ENCODE assay signal across 1 cellular context in the genomic region with DNA sequence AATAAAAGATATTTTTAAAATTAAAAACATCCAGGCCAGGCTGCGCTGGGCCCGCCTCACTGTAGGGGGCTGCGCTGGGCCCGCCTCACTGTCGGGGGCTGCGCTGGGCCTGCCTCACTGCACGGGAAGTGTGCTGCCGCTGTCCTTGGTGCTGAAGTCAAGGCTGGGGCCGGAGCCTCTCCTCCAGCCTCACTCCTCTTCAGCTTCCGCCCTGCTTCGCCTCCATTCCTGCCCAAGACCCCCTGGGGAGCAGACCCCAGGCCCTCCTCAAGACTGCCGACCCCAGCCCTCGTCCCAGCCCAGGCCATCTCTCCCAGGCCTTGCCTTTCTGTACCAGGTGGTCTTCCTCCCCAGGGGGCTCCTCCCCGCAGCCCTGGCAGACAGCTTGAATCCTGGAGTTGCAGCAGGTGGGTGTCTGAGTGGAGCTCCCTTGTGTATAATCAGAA.
TF ChIP-seq lines count a peak whose summit lies in the region.

No MANE protein-coding gene starts in this region.

TF ChIP-seq in HepG2, 621 proteins besides CTCF, POLR2A, EP300 and RAD21 (continued from another document and continues in another):
- TF ChIP-seq JUNB (CRISPR knock-in tag; IDR thresholded peaks at IDR 0.05; ENCODE audit: borderline replicate concordance) = peak; percentile 59; the same call in 1 of the 2 replicates
- 0 out of 2 replicates have a peak, but pooled peaks have one; percentile 67 for TF ChIP-seq ZNF530 (CRISPR knock-in tag; IDR thresholded peaks at IDR 0.05; ENCODE audit: low read depth)
- TF ChIP-seq PAF1 (CRISPR knock-in tag; IDR thresholded peaks at IDR 0.05) = no peak
- TF ChIP-seq NR2C2 (CRISPR knock-in tag; IDR thresholded peaks at IDR 0.05; ENCODE audit: borderline replicate concordance) = no peak
- TF ChIP-seq RBFOX2 (IDR thresholded peaks at IDR 0.05; ENCODE audit: low read depth, low read length) = no peak
- TF ChIP-seq, protein P1, sequence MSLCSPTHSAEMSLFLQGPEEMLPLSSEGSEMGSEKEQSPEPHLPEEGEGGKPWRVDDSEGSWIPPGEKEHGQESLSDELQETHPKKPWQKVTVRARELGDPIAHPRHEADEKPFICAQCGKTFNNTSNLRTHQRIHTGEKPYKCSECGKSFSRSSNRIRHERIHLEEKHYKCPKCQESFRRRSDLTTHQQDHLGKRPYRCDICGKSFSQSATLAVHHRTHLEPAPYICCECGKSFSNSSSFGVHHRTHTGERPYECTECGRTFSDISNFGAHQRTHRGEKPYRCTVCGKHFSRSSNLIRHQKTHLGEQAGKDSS (CRISPR knock-in tag; IDR thresholded peaks at IDR 0.05; ENCODE audit: borderline replicate concordance, low read depth) = peak; percentile 55; the same call in 1 of the 2 replicates
- TF ChIP-seq ZNF616 (CRISPR knock-in tag; IDR thresholded peaks at IDR 0.05; ENCODE audit: low read depth) = peak; percentile 92
- TF ChIP-seq ZSCAN22 (CRISPR knock-in tag; IDR thresholded peaks at IDR 0.05) = no peak
- 0 out of 2 replicates have a peak, but pooled peaks have one; percentile 8 for TF ChIP-seq ZNF644 (CRISPR knock-in tag; IDR thresholded peaks at IDR 0.05; ENCODE audit: low read depth)
- TF ChIP-seq, protein P2, sequence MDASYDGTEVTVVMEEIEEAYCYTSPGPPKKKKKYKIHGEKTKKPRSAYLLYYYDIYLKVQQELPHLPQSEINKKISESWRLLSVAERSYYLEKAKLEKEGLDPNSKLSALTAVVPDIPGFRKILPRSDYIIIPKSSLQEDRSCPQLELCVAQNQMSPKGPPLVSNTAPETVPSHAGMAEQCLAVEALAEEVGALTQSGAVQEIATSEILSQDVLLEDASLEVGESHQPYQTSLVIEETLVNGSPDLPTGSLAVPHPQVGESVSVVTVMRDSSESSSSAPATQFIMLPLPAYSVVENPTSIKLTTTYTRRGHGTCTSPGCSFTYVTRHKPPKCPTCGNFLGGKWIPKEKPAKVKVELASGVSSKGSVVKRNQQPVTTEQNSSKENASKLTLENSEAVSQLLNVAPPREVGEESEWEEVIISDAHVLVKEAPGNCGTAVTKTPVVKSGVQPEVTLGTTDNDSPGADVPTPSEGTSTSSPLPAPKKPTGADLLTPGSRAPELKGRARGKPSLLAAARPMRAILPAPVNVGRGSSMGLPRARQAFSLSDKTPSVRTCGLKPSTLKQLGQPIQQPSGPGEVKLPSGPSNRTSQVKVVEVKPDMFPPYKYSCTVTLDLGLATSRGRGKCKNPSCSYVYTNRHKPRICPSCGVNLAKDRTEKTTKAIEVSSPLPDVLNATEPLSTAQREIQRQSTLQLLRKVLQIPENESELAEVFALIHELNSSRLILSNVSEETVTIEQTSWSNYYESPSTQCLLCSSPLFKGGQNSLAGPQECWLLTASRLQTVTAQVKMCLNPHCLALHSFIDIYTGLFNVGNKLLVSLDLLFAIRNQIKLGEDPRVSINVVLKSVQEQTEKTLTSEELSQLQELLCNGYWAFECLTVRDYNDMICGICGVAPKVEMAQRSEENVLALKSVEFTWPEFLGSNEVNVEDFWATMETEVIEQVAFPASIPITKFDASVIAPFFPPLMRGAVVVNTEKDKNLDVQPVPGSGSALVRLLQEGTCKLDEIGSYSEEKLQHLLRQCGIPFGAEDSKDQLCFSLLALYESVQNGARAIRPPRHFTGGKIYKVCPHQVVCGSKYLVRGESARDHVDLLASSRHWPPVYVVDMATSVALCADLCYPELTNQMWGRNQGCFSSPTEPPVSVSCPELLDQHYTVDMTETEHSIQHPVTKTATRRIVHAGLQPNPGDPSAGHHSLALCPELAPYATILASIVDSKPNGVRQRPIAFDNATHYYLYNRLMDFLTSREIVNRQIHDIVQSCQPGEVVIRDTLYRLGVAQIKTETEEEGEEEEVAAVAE (CRISPR knock-in tag; IDR thresholded peaks at IDR 0.05; ENCODE audit: borderline replicate concordance) = peak; percentile 95
- no peak for TF ChIP-seq ZNF670 (CRISPR knock-in tag; IDR thresholded peaks at IDR 0.05; ENCODE audit: borderline replicate concordance)
- TF ChIP-seq ZMYM2 (CRISPR knock-in tag; IDR thresholded peaks at IDR 0.05) = no peak
- TF ChIP-seq, protein P3, sequence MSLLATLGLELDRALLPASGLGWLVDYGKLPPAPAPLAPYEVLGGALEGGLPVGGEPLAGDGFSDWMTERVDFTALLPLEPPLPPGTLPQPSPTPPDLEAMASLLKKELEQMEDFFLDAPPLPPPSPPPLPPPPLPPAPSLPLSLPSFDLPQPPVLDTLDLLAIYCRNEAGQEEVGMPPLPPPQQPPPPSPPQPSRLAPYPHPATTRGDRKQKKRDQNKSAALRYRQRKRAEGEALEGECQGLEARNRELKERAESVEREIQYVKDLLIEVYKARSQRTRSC (CRISPR knock-in tag; IDR thresholded peaks at IDR 0.05; ENCODE audit: low read depth) = no peak
- peak; percentile 75; the same call in 1 of the 2 replicates for TF ChIP-seq ZNF563 (CRISPR knock-in tag; IDR thresholded peaks at IDR 0.05)
- peak; percentile 74 for TF ChIP-seq KMT2B (CRISPR knock-in tag; IDR thresholded peaks at IDR 0.05)
- TF ChIP-seq PHF20 (CRISPR knock-in tag; IDR thresholded peaks at IDR 0.05) = peak; percentile 60
- TF ChIP-seq, protein P4, sequence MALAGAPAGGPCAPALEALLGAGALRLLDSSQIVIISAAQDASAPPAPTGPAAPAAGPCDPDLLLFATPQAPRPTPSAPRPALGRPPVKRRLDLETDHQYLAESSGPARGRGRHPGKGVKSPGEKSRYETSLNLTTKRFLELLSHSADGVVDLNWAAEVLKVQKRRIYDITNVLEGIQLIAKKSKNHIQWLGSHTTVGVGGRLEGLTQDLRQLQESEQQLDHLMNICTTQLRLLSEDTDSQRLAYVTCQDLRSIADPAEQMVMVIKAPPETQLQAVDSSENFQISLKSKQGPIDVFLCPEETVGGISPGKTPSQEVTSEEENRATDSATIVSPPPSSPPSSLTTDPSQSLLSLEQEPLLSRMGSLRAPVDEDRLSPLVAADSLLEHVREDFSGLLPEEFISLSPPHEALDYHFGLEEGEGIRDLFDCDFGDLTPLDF (CRISPR knock-in tag; IDR thresholded peaks at IDR 0.05) = 0 out of 2 replicates have a peak, but pooled peaks have one; percentile 40
- no peak for TF ChIP-seq U2AF1 (optimal IDR thresholded peaks at IDR 0.05; ENCODE audit: low read depth, low read length)
- no peak for TF ChIP-seq ARID2 (CRISPR knock-in tag; IDR thresholded peaks at IDR 0.05; ENCODE audit: borderline replicate concordance)
- peak; percentile 96; the same call in 1 of the 2 replicates for TF ChIP-seq ZNF333 (CRISPR knock-in tag; IDR thresholded peaks at IDR 0.05; ENCODE audit: borderline replicate concordance)
- TF ChIP-seq, protein P5, sequence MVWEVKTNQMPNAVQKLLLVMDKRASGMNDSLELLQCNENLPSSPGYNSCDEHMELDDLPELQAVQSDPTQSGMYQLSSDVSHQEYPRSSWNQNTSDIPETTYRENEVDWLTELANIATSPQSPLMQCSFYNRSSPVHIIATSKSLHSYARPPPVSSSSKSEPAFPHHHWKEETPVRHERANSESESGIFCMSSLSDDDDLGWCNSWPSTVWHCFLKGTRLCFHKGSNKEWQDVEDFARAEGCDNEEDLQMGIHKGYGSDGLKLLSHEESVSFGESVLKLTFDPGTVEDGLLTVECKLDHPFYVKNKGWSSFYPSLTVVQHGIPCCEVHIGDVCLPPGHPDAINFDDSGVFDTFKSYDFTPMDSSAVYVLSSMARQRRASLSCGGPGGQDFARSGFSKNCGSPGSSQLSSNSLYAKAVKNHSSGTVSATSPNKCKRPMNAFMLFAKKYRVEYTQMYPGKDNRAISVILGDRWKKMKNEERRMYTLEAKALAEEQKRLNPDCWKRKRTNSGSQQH (CRISPR knock-in tag; IDR thresholded peaks at IDR 0.05; ENCODE audit: low read depth) = peak; percentile 96
- peak; percentile 88 for TF ChIP-seq ZNF607 (CRISPR knock-in tag; IDR thresholded peaks at IDR 0.05; ENCODE audit: borderline replicate concordance)
- peak; percentile 96 for TF ChIP-seq ZFP37 (CRISPR knock-in tag; IDR thresholded peaks at IDR 0.05; ENCODE audit: borderline replicate concordance)
- no peak for TF ChIP-seq SMAD9 (CRISPR knock-in tag; IDR thresholded peaks at IDR 0.05)
- TF ChIP-seq, protein P6, sequence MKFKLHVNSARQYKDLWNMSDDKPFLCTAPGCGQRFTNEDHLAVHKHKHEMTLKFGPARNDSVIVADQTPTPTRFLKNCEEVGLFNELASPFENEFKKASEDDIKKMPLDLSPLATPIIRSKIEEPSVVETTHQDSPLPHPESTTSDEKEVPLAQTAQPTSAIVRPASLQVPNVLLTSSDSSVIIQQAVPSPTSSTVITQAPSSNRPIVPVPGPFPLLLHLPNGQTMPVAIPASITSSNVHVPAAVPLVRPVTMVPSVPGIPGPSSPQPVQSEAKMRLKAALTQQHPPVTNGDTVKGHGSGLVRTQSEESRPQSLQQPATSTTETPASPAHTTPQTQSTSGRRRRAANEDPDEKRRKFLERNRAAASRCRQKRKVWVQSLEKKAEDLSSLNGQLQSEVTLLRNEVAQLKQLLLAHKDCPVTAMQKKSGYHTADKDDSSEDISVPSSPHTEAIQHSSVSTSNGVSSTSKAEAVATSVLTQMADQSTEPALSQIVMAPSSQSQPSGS (CRISPR knock-in tag; IDR thresholded peaks at IDR 0.05) = peak; percentile 90
- TF ChIP-seq ZNF326 (CRISPR knock-in tag; IDR thresholded peaks at IDR 0.05; ENCODE audit: borderline replicate concordance) = no peak
- TF ChIP-seq ZNF510 (CRISPR knock-in tag; IDR thresholded peaks at IDR 0.05; ENCODE audit: low read depth) = 0 out of 2 replicates have a peak, but pooled peaks have one; percentile 54
- no peak for TF ChIP-seq SNRNP70 (IDR thresholded peaks at IDR 0.05; ENCODE audit: low read depth, low read length)
- peak; percentile 91 for TF ChIP-seq ZNF431 (CRISPR knock-in tag; IDR thresholded peaks at IDR 0.05; ENCODE audit: borderline replicate concordance, low read depth)
- no peak; the same call in 1 of the 2 replicates for TF ChIP-seq ZNF761 (CRISPR knock-in tag; conservative IDR thresholded peaks at IDR 0.05)
- no peak for TF ChIP-seq MXI1 (IDR thresholded peaks at IDR 0.05; ENCODE audit: borderline replicate concordance, low read depth, low read length)
- no peak for TF ChIP-seq ZNF24 (IDR thresholded peaks at IDR 0.05)
- TF ChIP-seq ZNF883 (CRISPR knock-in tag; IDR thresholded peaks at IDR 0.05; ENCODE audit: not compliant biosample characterization) = peak; percentile 78
- TF ChIP-seq ZNF354B (CRISPR knock-in tag; IDR thresholded peaks at IDR 0.05) = no peak
- TF ChIP-seq BRD4 (CRISPR knock-in tag; IDR thresholded peaks at IDR 0.05) = no peak
- no peak for TF ChIP-seq ZNF224 (CRISPR knock-in tag; IDR thresholded peaks at IDR 0.05)
- peak in 1 of 2 experiments; percentile 97; a peak in 2 of 4 replicates for TF ChIP-seq KLF16 (CRISPR knock-in tag; IDR thresholded peaks at IDR 0.05)
- peak; percentile 85; the same call in 1 of the 2 replicates for TF ChIP-seq ZNF451 (CRISPR knock-in tag; IDR thresholded peaks at IDR 0.05)
- TF ChIP-seq, protein P7, sequence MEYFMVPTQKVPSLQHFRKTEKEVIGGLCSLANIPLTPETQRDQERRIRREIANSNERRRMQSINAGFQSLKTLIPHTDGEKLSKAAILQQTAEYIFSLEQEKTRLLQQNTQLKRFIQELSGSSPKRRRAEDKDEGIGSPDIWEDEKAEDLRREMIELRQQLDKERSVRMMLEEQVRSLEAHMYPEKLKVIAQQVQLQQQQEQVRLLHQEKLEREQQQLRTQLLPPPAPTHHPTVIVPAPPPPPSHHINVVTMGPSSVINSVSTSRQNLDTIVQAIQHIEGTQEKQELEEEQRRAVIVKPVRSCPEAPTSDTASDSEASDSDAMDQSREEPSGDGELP (IDR thresholded peaks at IDR 0.05; ENCODE audit: borderline replicate concordance, low read depth) = no peak
- no peak; the same call in 1 of the 2 replicates for TF ChIP-seq ELF1 (CRISPR knock-in tag; IDR thresholded peaks at IDR 0.05)
- TF ChIP-seq GTF2F1 (IDR thresholded peaks at IDR 0.05; ENCODE audit: low read length) = no peak
- TF ChIP-seq, protein P8, sequence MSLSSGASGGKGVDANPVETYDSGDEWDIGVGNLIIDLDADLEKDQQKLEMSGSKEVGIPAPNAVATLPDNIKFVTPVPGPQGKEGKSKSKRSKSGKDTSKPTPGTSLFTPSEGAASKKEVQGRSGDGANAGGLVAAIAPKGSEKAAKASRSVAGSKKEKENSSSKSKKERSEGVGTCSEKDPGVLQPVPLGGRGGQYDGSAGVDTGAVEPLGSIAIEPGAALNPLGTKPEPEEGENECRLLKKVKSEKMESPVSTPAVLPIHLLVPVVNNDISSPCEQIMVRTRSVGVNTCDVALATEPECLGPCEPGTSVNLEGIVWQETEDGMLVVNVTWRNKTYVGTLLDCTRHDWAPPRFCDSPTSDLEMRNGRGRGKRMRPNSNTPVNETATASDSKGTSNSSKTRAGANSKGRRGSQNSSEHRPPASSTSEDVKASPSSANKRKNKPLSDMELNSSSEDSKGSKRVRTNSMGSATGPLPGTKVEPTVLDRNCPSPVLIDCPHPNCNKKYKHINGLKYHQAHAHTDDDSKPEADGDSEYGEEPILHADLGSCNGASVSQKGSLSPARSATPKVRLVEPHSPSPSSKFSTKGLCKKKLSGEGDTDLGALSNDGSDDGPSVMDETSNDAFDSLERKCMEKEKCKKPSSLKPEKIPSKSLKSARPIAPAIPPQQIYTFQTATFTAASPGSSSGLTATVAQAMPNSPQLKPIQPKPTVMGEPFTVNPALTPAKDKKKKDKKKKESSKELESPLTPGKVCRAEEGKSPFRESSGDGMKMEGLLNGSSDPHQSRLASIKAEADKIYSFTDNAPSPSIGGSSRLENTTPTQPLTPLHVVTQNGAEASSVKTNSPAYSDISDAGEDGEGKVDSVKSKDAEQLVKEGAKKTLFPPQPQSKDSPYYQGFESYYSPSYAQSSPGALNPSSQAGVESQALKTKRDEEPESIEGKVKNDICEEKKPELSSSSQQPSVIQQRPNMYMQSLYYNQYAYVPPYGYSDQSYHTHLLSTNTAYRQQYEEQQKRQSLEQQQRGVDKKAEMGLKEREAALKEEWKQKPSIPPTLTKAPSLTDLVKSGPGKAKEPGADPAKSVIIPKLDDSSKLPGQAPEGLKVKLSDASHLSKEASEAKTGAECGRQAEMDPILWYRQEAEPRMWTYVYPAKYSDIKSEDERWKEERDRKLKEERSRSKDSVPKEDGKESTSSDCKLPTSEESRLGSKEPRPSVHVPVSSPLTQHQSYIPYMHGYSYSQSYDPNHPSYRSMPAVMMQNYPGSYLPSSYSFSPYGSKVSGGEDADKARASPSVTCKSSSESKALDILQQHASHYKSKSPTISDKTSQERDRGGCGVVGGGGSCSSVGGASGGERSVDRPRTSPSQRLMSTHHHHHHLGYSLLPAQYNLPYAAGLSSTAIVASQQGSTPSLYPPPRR (CRISPR knock-in tag; IDR thresholded peaks at IDR 0.05; ENCODE audit: borderline replicate concordance) = no peak
- TF ChIP-seq, protein P9, sequence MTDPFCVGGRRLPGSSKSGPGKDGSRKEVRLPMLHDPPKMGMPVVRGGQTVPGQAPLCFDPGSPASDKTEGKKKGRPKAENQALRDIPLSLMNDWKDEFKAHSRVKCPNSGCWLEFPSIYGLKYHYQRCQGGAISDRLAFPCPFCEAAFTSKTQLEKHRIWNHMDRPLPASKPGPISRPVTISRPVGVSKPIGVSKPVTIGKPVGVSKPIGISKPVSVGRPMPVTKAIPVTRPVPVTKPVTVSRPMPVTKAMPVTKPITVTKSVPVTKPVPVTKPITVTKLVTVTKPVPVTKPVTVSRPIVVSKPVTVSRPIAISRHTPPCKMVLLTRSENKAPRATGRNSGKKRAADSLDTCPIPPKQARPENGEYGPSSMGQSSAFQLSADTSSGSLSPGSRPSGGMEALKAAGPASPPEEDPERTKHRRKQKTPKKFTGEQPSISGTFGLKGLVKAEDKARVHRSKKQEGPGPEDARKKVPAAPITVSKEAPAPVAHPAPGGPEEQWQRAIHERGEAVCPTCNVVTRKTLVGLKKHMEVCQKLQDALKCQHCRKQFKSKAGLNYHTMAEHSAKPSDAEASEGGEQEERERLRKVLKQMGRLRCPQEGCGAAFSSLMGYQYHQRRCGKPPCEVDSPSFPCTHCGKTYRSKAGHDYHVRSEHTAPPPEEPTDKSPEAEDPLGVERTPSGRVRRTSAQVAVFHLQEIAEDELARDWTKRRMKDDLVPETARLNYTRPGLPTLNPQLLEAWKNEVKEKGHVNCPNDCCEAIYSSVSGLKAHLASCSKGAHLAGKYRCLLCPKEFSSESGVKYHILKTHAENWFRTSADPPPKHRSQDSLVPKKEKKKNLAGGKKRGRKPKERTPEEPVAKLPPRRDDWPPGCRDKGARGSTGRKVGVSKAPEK (CRISPR knock-in tag; IDR thresholded peaks at IDR 0.05; ENCODE audit: borderline replicate concordance) = no peak
